Comparison of ENCODE assay signal across 26 cellular contexts in the genomic region with DNA sequence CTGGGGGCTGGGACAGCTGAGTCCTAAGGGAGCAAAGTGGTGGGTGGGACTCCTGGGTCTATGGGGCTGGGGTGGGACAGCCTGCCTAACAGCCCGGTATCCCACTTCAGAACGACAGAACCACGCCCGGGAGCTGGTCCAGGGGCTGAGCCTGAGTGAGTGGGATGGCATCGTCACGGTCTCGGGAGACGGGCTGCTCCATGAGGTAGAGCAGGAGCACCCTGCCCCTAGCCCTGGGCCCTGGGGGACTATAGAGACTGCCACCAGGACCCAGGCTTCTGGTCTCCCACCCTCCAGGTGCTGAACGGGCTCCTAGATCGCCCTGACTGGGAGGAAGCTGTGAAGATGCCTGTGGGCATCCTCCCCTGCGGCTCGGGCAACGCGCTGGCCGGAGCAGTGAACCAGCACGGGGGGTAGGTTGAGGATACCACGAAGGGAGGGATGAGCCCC. TPM values are rescaled to one million over a fixed set of nuclear protein-coding genes. Genes with fewer than 3 reads are reported as not detected.
A peak's percentile ranks its signal among the peaks of the same experiment; 100 is the strongest.
DNase-seq lines count a peak whose midpoint lies in the region; ATAC-seq and TF ChIP-seq lines count a peak whose summit lies in the region.
"Had no signal": no experiment of that assay in that cellular context is flagged by ENCODE, and none has a peak within 500 bp of the region (broad histone marks: within the 10 kb centered on the region; RNA-seq: fewer than 3 reads in every experiment).

No MANE protein-coding gene starts in this region.

- H4K20me1 ChIP-seq in HCT116 (ENCODE audit: insufficient read depth), result no peaks in the 10 kb centered on the region

- H3K9me2 ChIP-seq in HCT116 (ENCODE audit: insufficient read depth), result no peaks in the 10 kb centered on the region

- H3K9me3 ChIP-seq in HCT116 (ENCODE audit: control insufficient read depth in 1 of 2, insufficient read depth in 1 of 2, low read depth in 1 of 2, low read length in 2 of 2) (no peaks in the 10 kb centered on the region), RWPE2 (ENCODE audit: severe bottlenecking) (no peaks in the 10 kb centered on the region), mucosa of descending colon (no peaks in the 10 kb centered on the region), lower lobe of right lung (no peaks in the 10 kb centered on the region)
- H3K9me3 ChIP-seq: HAP-1, heart left ventricle, psoas muscle had no signal

- no peak for DNase-seq in HCT116 (ENCODE audit: low read depth, low spot score)
- no peak for DNase-seq in RWPE2 (ENCODE audit: low spot score)
- peak; percentile 36 to 57 (median 41) for DNase-seq in mucosa of descending colon
- no peak for DNase-seq in stimulated activated effector memory CD8-positive, alpha-beta T cell treated with anti-CD3 and anti-CD28 coated beads, Interleukin-12 subunit alpha, Interleukin-12 subunit beta, amount 100 ng/mL, for 72 hours (ENCODE audit: low spot score in 2 of 2)
- no peak for DNase-seq in activated gamma-delta T cell (lab: John Stamatoyannopoulos, UW)
- no peak for DNase-seq in lower lobe of right lung
- DNase-seq: activated naive CD8-positive, alpha-beta T cell treated with anti-CD3 and anti-CD28 coated beads for 36 hours; NCI-H1105 treated with DMSO at 0.1 percent for 48 hours; NCI-H2081; NCI-H345; NCI-H748 treated with DMSO at 0.1 percent for 48 hours; RPMI8226 had no signal

- intact Hi-C loops in HCT116 (cut with micrococcal nuclease) (no loop called here), mucosa of descending colon (cut with DNase I, micrococcal nuclease) (no loop called here), lower lobe of right lung (cut with DNase I) (no loop called here)

- H3K27ac Mint-ChIP-seq in stimulated activated effector memory CD8-positive, alpha-beta T cell treated with anti-CD3 and anti-CD28 coated beads, Interleukin-12 subunit alpha, Interleukin-12 subunit beta, amount 100 ng/mL, for 72 hours, result peak overlapping the region; percentile 69
- H3K27ac Mint-ChIP-seq: activated T-helper 17 cell treated with anti-CD3 and anti-CD28 coated beads, Interleukin-2, amount 50 U/mL, for 72 hours; mesothelial cell of epicardium had no signal

- H3K36me3 ChIP-seq in HCT116 (ENCODE audit: control insufficient read depth in 1 of 2, insufficient read depth in 2 of 2, low read length in 2 of 2), result peaks cover 2 to 13% of the 10 kb centered on the region in 2 experiments; a peak in 1 of 4 replicates
- peaks cover 13% of the 10 kb centered on the region for H3K36me3 ChIP-seq in RWPE2 (ENCODE audit: low read depth)
- H3K36me3 ChIP-seq in mucosa of descending colon (ENCODE audit: low read depth), result no peaks in the 10 kb centered on the region
- peaks cover 45% of the 10 kb centered on the region for H3K36me3 ChIP-seq in lower lobe of right lung
- H3K36me3 ChIP-seq: neural progenitor cell had no signal

- POLR2A ChIA-PET in HCT116 (lab: Charles Lee), result interaction anchor here (1.8 kb wide), 1 partner anchor 8 kb away, joined by 8 read pairs; a partner anchor contains a TSS

- no TSS peak for BruUV-seq in HCT116 (replicated peaks; lab: Mats Ljungman, UMichigan)

- H3K4me3 ChIP-seq in HCT116 (replicated peaks in 1 of 2; ENCODE audit: low read depth in 1 of 2, low read length in 2 of 2), result no peak overlapping the region
- H3K4me3 ChIP-seq in RWPE2 (ENCODE audit: severe bottlenecking), result no peak overlapping the region
- no peak overlapping the region for H3K4me3 ChIP-seq in mucosa of descending colon
- no peak overlapping the region for H3K4me3 ChIP-seq in lower lobe of right lung
- H3K4me3 ChIP-seq: GM12878, HAP-1, heart left ventricle, neural progenitor cell, psoas muscle had no signal

- no peak for TF ChIP-seq RAD21 in HCT116 (IDR thresholded peaks at IDR 0.05; ENCODE audit: low read depth)

- H3K36me3 Mint-ChIP-seq in stimulated activated effector memory CD8-positive, alpha-beta T cell treated with anti-CD3 and anti-CD28 coated beads, Interleukin-12 subunit alpha, Interleukin-12 subunit beta, amount 100 ng/mL, for 72 hours, result peaks cover 48% of the 10 kb centered on the region

- TF ChIP-seq CTCF in HCT116 (IDR thresholded peaks at IDR 0.05 in 2 of 3, conservative IDR thresholded peaks at IDR 0.05 in 1 of 3; ENCODE audit: borderline replicate concordance in 1 of 3, insufficient read depth in 1 of 3, low read depth in 2 of 3, low read length in 2 of 3), result no peak
- no peak for TF ChIP-seq CTCF in RWPE2 (IDR thresholded peaks at IDR 0.05; ENCODE audit: poor library complexity, severe bottlenecking)
- TF ChIP-seq CTCF in mucosa of descending colon (IDR thresholded peaks at IDR 0.05), result no peak
- no peak for TF ChIP-seq CTCF in lower lobe of right lung (IDR thresholded peaks at IDR 0.05)

- H3K4me1 ChIP-seq in HCT116 (ENCODE audit: control insufficient read depth in 1 of 2, insufficient read depth in 2 of 2, low read length in 2 of 2), result peaks cover 37 to 54% of the 10 kb centered on the region in 2 experiments
- H3K4me1 ChIP-seq in RWPE2 (ENCODE audit: insufficient read depth, poor library complexity, severe bottlenecking), result peaks cover 15% of the 10 kb centered on the region
- H3K4me1 ChIP-seq in mucosa of descending colon (ENCODE audit: low read depth), result peaks cover 59% of the 10 kb centered on the region
- H3K4me1 ChIP-seq in lower lobe of right lung, result peaks cover 61% of the 10 kb centered on the region

- H3K4me1 Mint-ChIP-seq in stimulated activated effector memory CD8-positive, alpha-beta T cell treated with anti-CD3 and anti-CD28 coated beads, Interleukin-12 subunit alpha, Interleukin-12 subunit beta, amount 100 ng/mL, for 72 hours, result peaks cover 44% of the 10 kb centered on the region

- H3K9me3 Mint-ChIP-seq in stimulated activated effector memory CD8-positive, alpha-beta T cell treated with anti-CD3 and anti-CD28 coated beads, Interleukin-12 subunit alpha, Interleukin-12 subunit beta, amount 100 ng/mL, for 72 hours, result no peaks in the 10 kb centered on the region
- H3K9me3 Mint-ChIP-seq: activated CD4-positive, alpha-beta T cell treated with anti-CD3 and anti-CD28 coated beads, Interleukin-2, amount 10 ng/mL, durations not matched to agents 24 days and 14 days; activated naive CD8-positive, alpha-beta T cell treated with anti-CD3 and anti-CD28 coated beads for 36 hours; activated T-helper 17 cell treated with anti-CD3 and anti-CD28 coated beads, Interleukin-2, amount 50 U/mL, for 72 hours; central memory CD8-positive, alpha-beta T cell; mesothelial cell of epicardium; neural progenitor cell had no signal

- no peak overlapping the region for H3K9ac ChIP-seq in HCT116 (ENCODE audit: low read length)
- H3K9ac ChIP-seq: neural progenitor cell had no signal

- no peak for TF ChIP-seq POLR2A in HCT116 (IDR thresholded peaks at IDR 0.05; ENCODE audit: borderline replicate concordance, extremely low read depth, insufficient read depth, insufficient read length)

- H3K27me3 ChIP-seq in HCT116 (ENCODE audit: insufficient read depth, low read length), result no peaks in the 10 kb centered on the region
- no peaks in the 10 kb centered on the region for H3K27me3 ChIP-seq in RWPE2 (ENCODE audit: insufficient read depth, poor library complexity, severe bottlenecking)
- no peaks in the 10 kb centered on the region for H3K27me3 ChIP-seq in lower lobe of right lung (ENCODE audit: low read depth)
- H3K27me3 ChIP-seq: heart left ventricle, neural progenitor cell had no signal

- ATAC-seq in HCT116, result no peak
- ATAC-seq in RWPE2 (ENCODE audit: low read depth), result no peak
- no peak for ATAC-seq in mucosa of descending colon
- ATAC-seq in stimulated activated effector memory CD8-positive, alpha-beta T cell treated with anti-CD3 and anti-CD28 coated beads, Interleukin-12 subunit alpha, Interleukin-12 subunit beta, amount 100 ng/mL, for 72 hours, result no peak
- no peak for ATAC-seq in GM21526 (IDR thresholded peaks at IDR 0.05; ENCODE audit: low FRiP score, unreplicated experiment)
- ATAC-seq in lower lobe of right lung, result no peak
- ATAC-seq: GM12878, heart left ventricle, psoas muscle, SK-N-SH treated with all-trans-retinoic acid at 6 μM for 48 hours had no signal

- no peak overlapping the region; the same call in 1 of the 2 replicates for H3K4me2 ChIP-seq in HCT116 (ENCODE audit: low read length)
- H3K4me2 ChIP-seq: neural progenitor cell had no signal

- H2AFZ ChIP-seq in HCT116 (ENCODE audit: low read depth, low read length, poor library complexity, severe bottlenecking), result no peak overlapping the region
- H2AFZ ChIP-seq: neural progenitor cell had no signal

- CTCF ChIA-PET in HCT116 (lab: Charles Lee), result interaction anchor here (1.2 kb wide), 1 partner anchor 9 kb away, joined by 3 read pairs; a partner anchor contains a TSS

- RAD21 ChIA-PET in HCT116 (lab: Charles Lee; ENCODE audit: low non-redundant PET in 1 of 2, low total read pairs in 2 of 2, uncharacterized antibody in 2 of 2, unreplicated experiment in 2 of 2), result no interaction called here

- H3K27ac ChIP-seq in HCT116 (ENCODE audit: low read depth, low read length) (peak overlapping the region; percentile 57), RWPE2 (ENCODE audit: poor library complexity, severe bottlenecking) (peak overlapping the region; percentile 15), lower lobe of right lung (no peak overlapping the region)
- H3K27ac ChIP-seq: HL-60, neural progenitor cell, psoas muscle, VCaP had no signal

- H3K79me2 ChIP-seq in HCT116 (ENCODE audit: insufficient read depth, low read length), result peaks cover 12% of the 10 kb centered on the region; the same call in 1 of the 2 replicates

- no peak overlapping the region for H3K4me3 Mint-ChIP-seq in stimulated activated effector memory CD8-positive, alpha-beta T cell treated with anti-CD3 and anti-CD28 coated beads, Interleukin-12 subunit alpha, Interleukin-12 subunit beta, amount 100 ng/mL, for 72 hours
- H3K4me3 Mint-ChIP-seq: activated CD4-positive, alpha-beta T cell treated with anti-CD3 and anti-CD28 coated beads, Interleukin-2, amount 10 ng/mL, durations not matched to agents 24 days and 14 days; activated naive CD8-positive, alpha-beta T cell treated with anti-CD3 and anti-CD28 coated beads for 36 hours; activated T-helper 17 cell treated with anti-CD3 and anti-CD28 coated beads, Interleukin-2, amount 50 U/mL, for 72 hours; central memory CD8-positive, alpha-beta T cell; mesothelial cell of epicardium had no signal

RNA-seq across cellular contexts. Expression of a gene that starts 8.6 kb away (rescaled TPM):
- total RNA-seq in HCT116 (2021; ENCODE audit: unreplicated experiment) (19.9 TPM), mucosa of descending colon (10 to 100 TPM; 37.9 to 54.8 (median 50.2) TPM), lower lobe of right lung (23.8 TPM)
- 5.9 and 6.9 TPM in 2 replicates for polyA plus RNA-seq in HCT116 (2012)

RNA-seq across cellular contexts. Expression of a gene that starts 8.9 kb away (rescaled TPM):
- 2,006 TPM for total RNA-seq in HCT116 (2021; ENCODE audit: unreplicated experiment)
- polyA plus RNA-seq in HCT116 (2012), result 3,599 and 4,255 TPM in 2 replicates
- total RNA-seq in mucosa of descending colon, result 1,000 to 10,000 TPM in 2 of 3 donors, 100 to 1,000 TPM in 1; 999 to 1,336 (median 1,270) TPM
- 997 TPM for total RNA-seq in lower lobe of right lung

RNA-seq across cellular contexts. Expression of a gene that starts 9.3 kb away (rescaled TPM):
- total RNA-seq in HCT116 (2021; ENCODE audit: unreplicated experiment), result 45.9 TPM
- polyA plus RNA-seq in HCT116 (2012), result 74.3 and 81.3 TPM in 2 replicates
- total RNA-seq in mucosa of descending colon, result 10 to 100 TPM in 2 of 3 donors, 1 to 10 TPM in 1; 8.2 to 18.4 (median 11.1) TPM
- total RNA-seq in lower lobe of right lung, result 17.7 TPM

RNA-seq across cellular contexts. Expression of a gene that starts 13.0 kb away (rescaled TPM):
- total RNA-seq in HCT116 (2021; ENCODE audit: unreplicated experiment) (6.8 TPM), mucosa of descending colon (100 to 1,000 TPM in 2 of 3 donors, 10 to 100 TPM in 1; 97.8 to 180 (median 175) TPM), lower lobe of right lung (34.1 TPM)
- 1.9 and 3.1 TPM in 2 replicates for polyA plus RNA-seq in HCT116 (2012)
- total RNA-seq: Daoy, heart left ventricle, psoas muscle had no signal

RNA-seq across cellular contexts. Expression of a gene that starts 18.1 kb away (rescaled TPM):
- total RNA-seq in HCT116 (2021; ENCODE audit: unreplicated experiment) (29.6 TPM), mucosa of descending colon (10 to 100 TPM in 1 of 3 donors, 1 to 10 TPM in 2; 1.8 to 19.9 (median 3.7) TPM), lower lobe of right lung (7.8 TPM)
- 36.9 and 43.3 TPM in 2 replicates for polyA plus RNA-seq in HCT116 (2012)
- total RNA-seq: Daoy had no signal

Comparison
In these comparisons a context has a peak if more than half of its experiments do, and no peak if none do; other contexts are left out.
1. DNase-seq: peak in mucosa of descending colon (3 of 3); none in HCT116 (single experiment), RWPE2 (single experiment), stimulated activated effector memory CD8-positive, alpha-beta T cell treated with anti-CD3 and anti-CD28 coated beads, Interleukin-12 subunit alpha, Interleukin-12 subunit beta, amount 100 ng/mL, for 72 hours (0 of 2), activated gamma-delta T cell (single experiment) and lower lobe of right lung (single experiment).